9 cellular contexts compared by ENCODE assay signal in the genomic region with DNA sequence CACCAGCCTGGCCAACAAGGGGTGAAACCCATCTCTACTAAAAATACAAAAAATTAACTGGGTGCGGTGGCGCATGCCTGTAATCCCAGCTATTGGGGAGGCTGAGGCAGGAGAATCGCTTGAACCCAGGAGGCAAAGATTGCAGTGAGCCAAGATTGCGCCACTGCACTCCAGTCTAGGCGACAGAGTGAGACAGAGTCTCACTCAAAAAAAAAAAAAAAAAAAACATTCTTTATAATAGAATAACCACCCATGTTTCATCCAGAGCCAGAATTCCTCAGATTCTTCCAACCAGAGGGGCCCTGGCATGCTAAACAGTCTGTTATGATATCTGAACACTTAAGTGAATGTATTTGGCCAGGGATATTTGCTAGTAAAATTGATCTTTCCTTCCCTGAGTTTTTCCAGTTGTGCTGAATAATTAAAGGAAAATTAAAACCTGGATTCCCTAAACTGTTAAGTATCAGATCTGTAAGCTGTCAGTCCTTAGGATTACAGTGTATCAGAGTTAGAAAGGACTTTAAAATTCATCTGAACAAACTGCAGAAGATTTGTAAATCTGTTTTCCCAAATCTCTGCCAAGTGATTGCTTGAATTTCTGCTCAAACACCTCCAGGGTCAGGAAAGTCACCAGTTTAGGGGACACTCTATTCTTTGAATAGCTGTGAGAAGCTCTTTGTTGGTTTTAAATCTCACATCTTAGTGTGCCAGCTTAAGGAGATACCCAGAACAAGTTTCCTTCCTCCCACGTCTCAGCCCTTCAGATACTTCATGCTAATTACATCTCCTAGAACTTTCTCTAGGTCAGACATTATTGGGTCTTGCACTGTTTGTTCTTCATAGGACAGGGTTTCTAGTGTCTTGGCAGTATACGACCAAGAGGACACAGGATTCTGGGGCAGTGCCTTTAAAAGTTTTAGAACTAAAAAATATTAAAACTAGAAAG.
DNase-seq lines count a peak whose midpoint lies in the region; ATAC-seq and TF ChIP-seq lines count a peak whose summit lies in the region.
"Had no signal": no experiment of that assay in that cellular context is flagged by ENCODE, and none has a peak within 500 bp of the region (broad histone marks: within the 10 kb centered on the region; RNA-seq: fewer than 3 reads in every experiment).

No MANE protein-coding gene starts in this region.

- ATAC-seq in left lung, result no peak

- H3K4me3 Mint-ChIP-seq in activated naive CD4-positive, alpha-beta T cell treated with anti-CD3 and anti-CD28 coated beads, Interleukin-2, amount 50 U/mL, for 24 hours, result peak overlapping the region; percentile 88

- peaks cover 59% of the 10 kb centered on the region for H3K4me1 Mint-ChIP-seq in activated naive CD4-positive, alpha-beta T cell treated with anti-CD3 and anti-CD28 coated beads, Interleukin-2, amount 50 U/mL, for 24 hours

- H3K36me3 Mint-ChIP-seq in activated naive CD4-positive, alpha-beta T cell treated with anti-CD3 and anti-CD28 coated beads, Interleukin-2, amount 50 U/mL, for 24 hours, result peaks cover 4% of the 10 kb centered on the region

- peak overlapping the region; percentile 62 for H3K27ac Mint-ChIP-seq in activated naive CD4-positive, alpha-beta T cell treated with anti-CD3 and anti-CD28 coated beads, Interleukin-2, amount 50 U/mL, for 24 hours

- H3K36me3 ChIP-seq in left lung (peaks cover 0 to 4% of the 10 kb centered on the region in 2 donors), tibial nerve (no peaks in the 10 kb centered on the region)

- H3K9me3 Mint-ChIP-seq in activated naive CD4-positive, alpha-beta T cell treated with anti-CD3 and anti-CD28 coated beads, Interleukin-2, amount 50 U/mL, for 24 hours, result no peaks in the 10 kb centered on the region

- H3K27ac ChIP-seq in left lung (peak overlapping the region; percentile 91 to 92), tibial nerve (peak overlapping the region in 3 of 4 donors; percentile 85 to 96 (median 94))

- 48 to 54% methylated on average over 7 of the region's 7 CpGs for WGBS in tibial nerve, 2 donors

- H3K4me3 ChIP-seq in astrocyte of the spinal cord (ENCODE audit: low read depth, low read length) (no peak overlapping the region), left lung (no peak overlapping the region), tibial nerve (no peak overlapping the region)

- in situ Hi-C loops in astrocyte of the spinal cord (cut with HindIII; ENCODE audit: low sequenced_read_pairs), result no loop called here

- H3K9me3 ChIP-seq in left lung (no peaks in the 10 kb centered on the region), tibial nerve (no peaks in the 10 kb centered on the region)

- TF ChIP-seq CTCF in astrocyte of the spinal cord (IDR thresholded peaks at IDR 0.05; ENCODE audit: low read depth, low read length) (no peak), left lung (IDR thresholded peaks at IDR 0.05) (no peak), tibial nerve (IDR thresholded peaks at IDR 0.05) (no peak)

- H3K4me1 ChIP-seq in left lung (peaks cover 49 to 77% of the 10 kb centered on the region in 2 donors), tibial nerve (peaks cover 0 to 57% (median 42%) of the 10 kb centered on the region in 4 donors)

- H3K27me3 ChIP-seq in left lung, result no peaks in the 10 kb centered on the region
- no peaks in the 10 kb centered on the region for H3K27me3 ChIP-seq in tibial nerve

- intact Hi-C loops in left lung (cut with DNase I), result no loop called here

- no peak for TF ChIP-seq POLR2A in tibial nerve (IDR thresholded peaks at IDR 0.05)

- DNase-seq in activated naive CD4-positive, alpha-beta T cell treated with anti-CD3 and anti-CD28 coated beads, Interleukin-2, amount 50 U/mL, for 16 hours, result no peak
- DNase-seq in astrocyte of the spinal cord (ENCODE audit: low read depth, low spot score) (peak; percentile 76), left lung (no peak), tibial nerve (ENCODE audit: low spot score in 2 of 2) (no peak), NCI-H1092 (lab: John Stamatoyannopoulos, UW) (no peak), DMS153 (lab: John Stamatoyannopoulos, UW) (no peak), KG1 (lab: John Stamatoyannopoulos, UW) (no peak)
- DNase-seq: islet precursor cell had no signal

- no peaks in the 10 kb centered on the region for H3K27me3 Mint-ChIP-seq in activated naive CD4-positive, alpha-beta T cell treated with anti-CD3 and anti-CD28 coated beads, Interleukin-2, amount 50 U/mL, for 24 hours

- no peak for TF ChIP-seq EP300 in tibial nerve (IDR thresholded peaks at IDR 0.05)
